In genomic region chr7:83301416-83301815, GRCh38 we compare ENCODE assay signal across 22 cellular contexts.
DNase-seq lines count a peak whose midpoint lies in the region; ATAC-seq, FAIRE-seq and TF ChIP-seq lines count a peak whose summit lies in the region.
"Had no signal": no experiment of that assay in that cellular context is flagged by ENCODE, and none has a peak within 500 bp of the region (broad histone marks: within the 10 kb centered on the region; RNA-seq: fewer than 3 reads in every experiment).

No MANE protein-coding gene starts in this region.

- BruUV-seq in PC-3 (replicated peaks; lab: Mats Ljungman, UMichigan): no TSS peak

- no peak overlapping the region for H3K4me3 ChIP-seq in PC-3 (ENCODE audit: low read length)
- no peak overlapping the region for H3K4me3 ChIP-seq in bronchial epithelial cell (ENCODE audit: low read depth, low read length)
- H3K4me3 ChIP-seq in fibroblast of villous mesenchyme (ENCODE audit: low read depth, low read length): no peak overlapping the region
- H3K4me3 ChIP-seq in hepatocyte: no peak overlapping the region
- H3K4me3 ChIP-seq: GM23338, Peyer's patch, SJCRH30, upper lobe of left lung had no signal

- 84% methylated on average over 1 of the region's 1 CpG for WGBS in hepatocyte (ENCODE audit: low lambda C conversion rate, missing lambda C conversion rate)

- no peaks in the 10 kb centered on the region for H4K20me1 ChIP-seq in PC-3 (ENCODE audit: low read length)
- no peaks in the 10 kb centered on the region for H4K20me1 ChIP-seq in hepatocyte (ENCODE audit: insufficient read depth, poor library complexity, severe bottlenecking)

- H3K27me3 ChIP-seq in PC-3 (ENCODE audit: low read length): no peaks in the 10 kb centered on the region
- H3K27me3 ChIP-seq in bronchial epithelial cell (ENCODE audit: control insufficient read depth, insufficient read depth, low read length): no peaks in the 10 kb centered on the region
- H3K27me3 ChIP-seq in hepatocyte: no peaks in the 10 kb centered on the region
- H3K27me3 ChIP-seq: Peyer's patch, SJCRH30, upper lobe of left lung had no signal

- H3K36me3 ChIP-seq in PC-3 (ENCODE audit: low read depth, low read length) (no peaks in the 10 kb centered on the region), bronchial epithelial cell (ENCODE audit: control insufficient read depth, insufficient read depth, low read length) (no peaks in the 10 kb centered on the region), hepatocyte (replicated peaks; ENCODE audit: insufficient read depth, low read depth) (no peaks in the 10 kb centered on the region)
- H3K36me3 ChIP-seq: Peyer's patch, SJCRH30, upper lobe of left lung had no signal

- H3F3A ChIP-seq in PC-3 (ENCODE audit: low read length, unreplicated experiment): no peaks in the 10 kb centered on the region

- intact Hi-C loops in PC-3 (cut with micrococcal nuclease): no loop called here

- H3K4me2 ChIP-seq in PC-3 (ENCODE audit: low read length) (no peak overlapping the region), hepatocyte (no peak overlapping the region)
- H3K4me2 ChIP-seq: GM23338 had no signal

- no peak for FAIRE-seq in bronchial epithelial cell (lab: Jason Lieb, UNC)

- peak; percentile 82 for ATAC-seq in PC-3
- ATAC-seq: activated CD4-positive, alpha-beta T cell treated with anti-CD3 and anti-CD28 coated beads for 36 hours; GM23338 had no signal

- no peaks in the 10 kb centered on the region for H3K9me2 ChIP-seq in PC-3 (replicated peaks; ENCODE audit: low read length)
- no peaks in the 10 kb centered on the region for H3K9me2 ChIP-seq in hepatocyte (replicated peaks; ENCODE audit: insufficient read depth)

- no peaks in the 10 kb centered on the region for H3K79me2 ChIP-seq in PC-3 (ENCODE audit: low read length)
- no peaks in the 10 kb centered on the region for H3K79me2 ChIP-seq in hepatocyte

- no peaks in the 10 kb centered on the region for H3K9me3 ChIP-seq in PC-3 (ENCODE audit: low read length)
- no peaks in the 10 kb centered on the region for H3K9me3 ChIP-seq in hepatocyte (ENCODE audit: low read depth)
- H3K9me3 ChIP-seq: Peyer's patch, SJCRH30, upper lobe of left lung had no signal

- TF ChIP-seq CTCF in PC-3 (conservative IDR thresholded peaks at IDR 0.05; ENCODE audit: low read depth, low read length) (no peak), bronchial epithelial cell (IDR thresholded peaks at IDR 0.05; ENCODE audit: insufficient read depth, low read length, severe bottlenecking) (no peak), fibroblast of villous mesenchyme (IDR thresholded peaks at IDR 0.05; ENCODE audit: insufficient read depth, low read depth, low read length) (no peak), hepatocyte (IDR thresholded peaks at IDR 0.05; ENCODE audit: poor library complexity) (no peak)

- H3K27ac ChIP-seq in PC-3 (ENCODE audit: low read length): no peak overlapping the region
- H3K27ac ChIP-seq in hepatocyte: no peak overlapping the region
- H3K27ac ChIP-seq: Peyer's patch, SJCRH30, upper lobe of left lung had no signal

- CTCF ChIA-PET in PC-3 (lab: Charles Lee): no interaction called here

- DNase-seq in PC-3 (peak; percentile 27), bronchial epithelial cell (ENCODE audit: low read depth) (peak; percentile 43), fibroblast of villous mesenchyme (ENCODE audit: low read depth) (peak; percentile 7), smooth muscle cell of the brain vasculature (ENCODE audit: low read depth, low spot score) (peak; percentile 43), superior temporal gyrus (ENCODE audit: extremely low spot score) (no peak), islet precursor cell (no peak), germinal center (ENCODE audit: low spot score) (no peak), hepatocyte (ENCODE audit: low spot score) (no peak)
- DNase-seq: activated CD4-positive, alpha-beta T cell treated with anti-CD3 and anti-CD28 coated beads for 36 hours; activated CD8-positive, alpha-beta memory T cell treated with anti-CD3 and anti-CD28 coated beads for 24 hours; activated T-cell treated with anti-CD3 and anti-CD28 coated beads, Interleukin-2, amount 50 U/mL, for 1 hour; caudate nucleus; CD4-positive, alpha-beta T cell; erythroblast; Kasumi-1; NCI-H1694; NCI-H524 treated with DMSO at 0.1 percent for 48 hours; Peyer's patch; SJCRH30; T-helper 1 cell; upper lobe of left lung had no signal

- H2AFZ ChIP-seq in PC-3 (ENCODE audit: low read length) (no peak overlapping the region), hepatocyte (no peak overlapping the region)
- H2AFZ ChIP-seq: GM23338 had no signal

- H3K4me1 ChIP-seq in PC-3 (ENCODE audit: insufficient read depth, low read length) (peaks cover 3% of the 10 kb centered on the region; the same call in 1 of the 2 replicates), hepatocyte (ENCODE audit: insufficient read depth) (no peaks in the 10 kb centered on the region)
- H3K4me1 ChIP-seq: Peyer's patch, SJCRH30, upper lobe of left lung had no signal

- no peak overlapping the region for H3K9ac ChIP-seq in PC-3 (ENCODE audit: low read length)

- POLR2A ChIA-PET in PC-3 (lab: Charles Lee; ENCODE audit: unreplicated experiment): no interaction called here

Comparison
In these comparisons a context has a peak if more than half of its experiments do, and no peak if none do; other contexts are left out.
1. DNase-seq: peak in PC-3 (single experiment), bronchial epithelial cell (single experiment), fibroblast of villous mesenchyme (single experiment) and smooth muscle cell of the brain vasculature (single experiment); none in superior temporal gyrus (single experiment), islet precursor cell (single experiment), germinal center (single experiment) and hepatocyte (single experiment).